34 cellular contexts compared by ENCODE assay signal in the genomic region with DNA sequence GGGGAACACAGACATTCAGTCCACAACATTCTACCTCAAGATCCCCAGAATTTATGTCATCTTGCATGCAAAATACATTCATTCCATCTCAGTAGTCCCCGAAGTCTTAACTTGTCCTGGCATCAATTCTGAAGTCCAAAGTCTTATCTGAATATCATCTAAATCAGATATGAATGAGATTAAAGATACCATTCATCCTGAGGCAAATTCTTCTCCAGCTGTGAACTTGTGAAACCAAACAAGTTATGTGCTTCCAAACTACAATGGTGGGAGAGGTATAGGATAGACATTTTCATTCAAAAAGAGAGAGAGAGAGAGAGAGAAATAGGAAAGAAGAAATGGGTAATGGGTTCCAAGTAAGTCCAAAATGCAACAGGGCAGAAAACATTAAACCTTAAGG.
"Had no signal": no experiment of that assay in that cellular context is flagged by ENCODE, and none has a peak within 500 bp of the region (broad histone marks: within the 10 kb centered on the region; RNA-seq: fewer than 3 reads in every experiment).

No MANE protein-coding gene starts in this region.

- H3K36me3 ChIP-seq: MG63 had no signal

- DNase-seq: Karpas-422, Kasumi-1, MG63, MM.1S, MV-4-11, NCI-H1048, NCI-H1092, NCI-H1092 treated with DMSO at 0.1 percent for 48 hours, NCI-H1105, NCI-H1105 treated with DMSO at 0.1 percent for 48 hours, NCI-H1417, NCI-H1417 treated with DMSO at 0.1 percent for 48 hours, NCI-H1436, NCI-H1436 treated with DMSO at 0.1 percent for 48 hours, NCI-H146, NCI-H1694, NCI-H1694 treated with DMSO at 0.1 percent for 48 hours, NCI-H187, NCI-H187 treated with DMSO at 0.1 percent for 48 hours, NCI-H1930, NCI-H2029, NCI-H2029 treated with DMSO at 0.1 percent for 48 hours, NCI-H2081, NCI-H2081 treated with DMSO at 0.1 percent for 48 hours, NCI-H2107, NCI-H2171, NCI-H2171 treated with DMSO at 0.1 percent for 48 hours, NCI-H2227 treated with DMSO at 0.1 percent for 48 hours, NCI-H226, NCI-H345, NCI-H446, NCI-H446 treated with DMSO at 0.1 percent for 48 hours, NCI-H510A had no signal

- H3K27ac ChIP-seq: KMS-11 had no signal

- H3K9ac ChIP-seq: KMS-11 had no signal

- H3K4me3 ChIP-seq: MG63 had no signal

- H3K27me3 ChIP-seq: MG63 had no signal

- H3K9me3 ChIP-seq: MG63 had no signal

- H3K4me2 ChIP-seq: KMS-11 had no signal
